In the genomic region with DNA sequence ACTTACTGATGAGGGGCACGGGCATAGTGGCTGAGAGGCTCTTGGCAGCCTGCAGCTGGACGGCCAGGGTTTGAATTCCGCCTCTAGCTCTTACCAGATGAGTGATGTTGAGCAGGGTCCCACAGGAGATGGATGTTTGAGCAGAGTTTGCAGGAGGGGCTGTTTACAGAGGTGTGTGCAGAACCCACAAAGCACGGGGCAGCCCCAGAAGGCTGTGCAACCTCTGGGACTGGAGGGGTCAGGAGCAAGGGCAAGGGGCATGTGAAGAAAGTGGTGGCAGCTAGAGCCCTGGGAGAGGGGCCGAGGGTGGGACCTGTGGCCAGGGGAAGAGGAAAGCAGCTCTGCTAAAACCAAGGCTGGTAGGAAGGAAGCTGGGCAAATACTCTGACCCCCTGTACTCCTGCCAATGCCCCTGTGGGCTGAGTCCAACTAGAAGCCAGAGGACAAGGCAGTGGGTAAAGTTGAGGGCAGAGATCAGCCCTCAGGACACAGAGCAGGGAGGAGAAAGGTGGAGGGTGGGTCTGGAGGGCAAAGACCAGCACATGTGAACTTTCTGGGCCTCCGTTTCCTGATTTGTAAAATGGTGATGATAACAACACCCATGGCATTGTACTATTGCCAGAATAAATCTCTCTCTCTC, we compare ENCODE assay signal across 1 cellular context.
TF ChIP-seq lines count a peak whose summit lies in the region.

No MANE protein-coding gene starts in this region.

TF ChIP-seq in IMR-90, 13 proteins besides CTCF, POLR2A, EP300 and RAD21 (continued from another document):
- no peak for TF ChIP-seq CEBPB (IDR thresholded peaks at IDR 0.05; ENCODE audit: low read depth, low read length)
- no peak for TF ChIP-seq SMC3 (IDR thresholded peaks at IDR 0.05; ENCODE audit: low read depth, low read length)
- no peak for TF ChIP-seq CHD1 (IDR thresholded peaks at IDR 0.05; ENCODE audit: low read depth, low read length)
- no peak for TF ChIP-seq FOS (IDR thresholded peaks at IDR 0.05; ENCODE audit: low read depth, low read length)
- TF ChIP-seq RCOR1 (IDR thresholded peaks at IDR 0.05; ENCODE audit: insufficient replicate concordance, low read length): no peak
